In genomic region chr11:910589-911030, GRCh38 we compare ENCODE assay signal across 8 cellular contexts. TPM values are rescaled to one million over a fixed set of nuclear protein-coding genes. Genes with fewer than 3 reads are reported as not detected.
DNase-seq lines count a peak whose midpoint lies in the region; ATAC-seq and TF ChIP-seq lines count a peak whose summit lies in the region.

CHID1 (minus strand) TSS chr11:910810; CDS start chr11:904816, 5,994 bp downstream.

- peaks cover 11 to 13% of the 10 kb centered on the region in 2 donors for H3K4me1 Mint-ChIP-seq in natural killer cell

- DNase-seq in DMS53 (lab: John Stamatoyannopoulos, UW) (peak; percentile 96), RKO (ENCODE audit: low spot score) (peak; percentile 81), fibroblast of mammary gland (ENCODE audit: low read depth) (peak; percentile 70), natural killer cell (peak; percentile 80)
- DNase-seq in Jurkat, Clone E6-1 (ENCODE audit: low read depth, low spot score) = peak; percentile 55
- peak; percentile 60 to 81 for DNase-seq in activated T-helper 1 cell treated with anti-CD3 and anti-CD28 coated beads, Interleukin-2, amount 50 U/mL, for 16 hours (ENCODE audit: low read depth in 1 of 2, low spot score in 1 of 2)
- peak; percentile 81 for DNase-seq in stimulated activated naive CD4-positive, alpha-beta T cell treated with Interleukin-2 at 50 U/mL for 16 hours (lab: John Stamatoyannopoulos, UW)

- peak within 1 kb of the TSS; percentile 96 for H3K4me3 Mint-ChIP-seq in natural killer cell

- intact Hi-C loops in natural killer cell (cut with micrococcal nuclease) = loop anchor here (10.0 kb wide), 1 partner anchor 66 kb away; the partner anchor contains the start of genes POLR2L and TSPAN4

- H3K4me3 ChIP-seq in Jurkat, Clone E6-1 (ENCODE audit: low read length) = peak within 1 kb of the TSS; percentile 85
- peak within 1 kb of the TSS; percentile 72 for H3K4me3 ChIP-seq in fibroblast of mammary gland (ENCODE audit: control insufficient read depth, low read depth, low read length)

- H3K9me3 Mint-ChIP-seq in natural killer cell = no peaks in the 10 kb centered on the region

- peak within 1 kb of the TSS; percentile 63 to 85 for H3K27ac Mint-ChIP-seq in natural killer cell

- TF ChIP-seq CTCF in fibroblast of mammary gland (conservative IDR thresholded peaks at IDR 0.05; ENCODE audit: control insufficient read depth, insufficient read depth, low read depth, low read length) = no peak
- TF ChIP-seq CTCF in natural killer cell (IDR thresholded peaks at IDR 0.05) = no peak

- no peaks in the 10 kb centered on the region for H3K27me3 Mint-ChIP-seq in natural killer cell (ENCODE audit: low read depth in 2 of 2)

- H3K36me3 Mint-ChIP-seq in natural killer cell = no peaks in the 10 kb centered on the region

- ATAC-seq in GM21619 (IDR thresholded peaks at IDR 0.05; ENCODE audit: unreplicated experiment) (peak; percentile 88), natural killer cell (peak; percentile 93 to 96 (median 95))

RNA-seq across cellular contexts. Expression of gene CHID1, which starts in this region (rescaled TPM):
- 76.2 TPM for polyA plus RNA-seq in Jurkat, Clone E6-1 (2012; ENCODE audit: insufficient read depth, insufficient read length)
- total RNA-seq in natural killer cell = 10 to 100 TPM; 32.6 to 40.3 (median 33.2) TPM

Comparison
In these comparisons a context has a peak if more than half of its experiments do, and no peak if none do; other contexts are left out.
1. Peak in every context shown above with its lines: DNase-seq, ATAC-seq and H3K4me3 ChIP-seq.